In the genomic region with DNA sequence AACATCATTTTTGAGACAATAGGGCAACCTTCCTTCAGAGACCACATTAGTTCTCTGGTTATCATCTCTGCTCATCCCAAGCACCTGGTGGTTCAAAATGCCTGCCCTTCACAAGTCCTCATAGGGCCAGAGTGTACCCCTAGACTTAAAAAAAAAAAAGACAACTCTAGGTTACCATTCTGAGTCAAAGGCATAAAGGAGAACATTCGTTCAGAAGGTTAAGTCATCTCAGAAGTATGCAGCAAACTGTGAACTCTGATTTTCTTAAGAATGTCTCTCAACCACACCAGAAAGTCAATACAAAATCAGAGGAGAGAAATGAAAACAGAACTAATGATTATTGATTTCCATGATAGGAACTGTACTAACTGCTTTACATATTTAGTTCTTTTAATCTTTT, we compare ENCODE assay signal across 36 cellular contexts. TPM values are rescaled to one million over a fixed set of nuclear protein-coding genes. Genes with fewer than 3 reads are reported as not detected.
DNase-seq lines count a peak whose midpoint lies in the region; ATAC-seq and TF ChIP-seq lines count a peak whose summit lies in the region.
"Had no signal": no experiment of that assay in that cellular context is flagged by ENCODE, and none has a peak within 500 bp of the region (broad histone marks: within the 10 kb centered on the region; RNA-seq: fewer than 3 reads in every experiment).

No MANE protein-coding gene starts in this region.

- peak; percentile 29 for ATAC-seq in activated CD8-positive, alpha-beta T cell treated with anti-CD3 and anti-CD28 coated beads for 36 hours
- no peak for ATAC-seq in activated CD8-positive, alpha-beta T cell treated with anti-CD3 and anti-CD28 coated beads, Interleukin-2, amount 10 ng/mL, durations not matched to agents 7 days and 5 days
- ATAC-seq in HG02678 (IDR thresholded peaks at IDR 0.05; ENCODE audit: unreplicated experiment) (peak; percentile 35), HG03469 (IDR thresholded peaks at IDR 0.05; ENCODE audit: unreplicated experiment) (peak; percentile 40)
- ATAC-seq: left cardiac atrium; naive thymus-derived CD8-positive, alpha-beta T cell; psoas muscle; Right ventricle myocardium inferior had no signal

- TF ChIP-seq CTCF in activated CD8-positive, alpha-beta T cell treated with anti-CD3 and anti-CD28 coated beads for 36 hours (IDR thresholded peaks at IDR 0.05) = no peak
- TF ChIP-seq CTCF in spleen (IDR thresholded peaks at IDR 0.05 in 8 of 11, conservative IDR thresholded peaks at IDR 0.05 in 3 of 11) (no peak), ovary (IDR thresholded peaks at IDR 0.05) (no peak)

- peaks cover 17% of the 10 kb centered on the region for H3K4me1 Mint-ChIP-seq in activated CD8-positive, alpha-beta T cell treated with anti-CD3 and anti-CD28 coated beads for 36 hours (ENCODE audit: low read depth)
- peaks cover 5% of the 10 kb centered on the region for H3K4me1 Mint-ChIP-seq in activated CD8-positive, alpha-beta T cell treated with anti-CD3 and anti-CD28 coated beads, Interleukin-2, amount 10 ng/mL, durations not matched to agents 7 days and 5 days (ENCODE audit: low read depth)
- peaks cover 46% of the 10 kb centered on the region for H3K4me1 Mint-ChIP-seq in stimulated activated naive CD8-positive, alpha-beta T cell treated with anti-CD3 and anti-CD28 coated beads, Interleukin-15, Interleukin-2, amounts not matched to agents 100 ng/mL and 50 ng/mL, for 24 hours (ENCODE audit: low read depth)
- H3K4me1 Mint-ChIP-seq: immature natural killer cell had no signal

- H3K27ac Mint-ChIP-seq in activated CD8-positive, alpha-beta T cell treated with anti-CD3 and anti-CD28 coated beads for 36 hours = no peak overlapping the region
- no peak overlapping the region for H3K27ac Mint-ChIP-seq in activated CD8-positive, alpha-beta T cell treated with anti-CD3 and anti-CD28 coated beads, Interleukin-2, amount 10 ng/mL, durations not matched to agents 7 days and 5 days
- peak overlapping the region; percentile 81 for H3K27ac Mint-ChIP-seq in stimulated activated naive CD8-positive, alpha-beta T cell treated with anti-CD3 and anti-CD28 coated beads, Interleukin-15, Interleukin-2, amounts not matched to agents 100 ng/mL and 50 ng/mL, for 24 hours
- H3K27ac Mint-ChIP-seq: activated CD4-positive, alpha-beta memory T cell treated with anti-CD3 and anti-CD28 coated beads for 36 hours; immature natural killer cell; naive thymus-derived CD8-positive, alpha-beta T cell; T-helper 1 cell treated with Interleukin-12 subunit alpha and Interleukin-12 subunit beta and Interleukin-4 antibody, amounts not matched to agents 30 μg/mL and 1 μg/mL, for 36 hours had no signal

- TF ChIP-seq EP300 in ovary (IDR thresholded peaks at IDR 0.05) = no peak

- H3K4me1 ChIP-seq in spleen (peaks cover 0 to 17% (median 12%) of the 10 kb centered on the region in 6 donors), ovary (ENCODE audit: insufficient read depth) (no peaks in the 10 kb centered on the region)
- H3K4me1 ChIP-seq: Caco-2, psoas muscle, suprapubic skin, upper lobe of left lung had no signal

- no peak overlapping the region for H3K4me3 Mint-ChIP-seq in activated CD8-positive, alpha-beta T cell treated with anti-CD3 and anti-CD28 coated beads for 36 hours
- H3K4me3 Mint-ChIP-seq in activated CD8-positive, alpha-beta T cell treated with anti-CD3 and anti-CD28 coated beads, Interleukin-2, amount 10 ng/mL, durations not matched to agents 7 days and 5 days = no peak overlapping the region
- no peak overlapping the region for H3K4me3 Mint-ChIP-seq in stimulated activated naive CD8-positive, alpha-beta T cell treated with anti-CD3 and anti-CD28 coated beads, Interleukin-15, Interleukin-2, amounts not matched to agents 100 ng/mL and 50 ng/mL, for 24 hours
- H3K4me3 Mint-ChIP-seq: activated CD4-positive, alpha-beta memory T cell treated with anti-CD3 and anti-CD28 coated beads for 36 hours; immature natural killer cell; naive thymus-derived CD8-positive, alpha-beta T cell; T-helper 1 cell treated with Interleukin-12 subunit alpha and Interleukin-12 subunit beta and Interleukin-4 antibody, amounts not matched to agents 30 μg/mL and 1 μg/mL, for 36 hours had no signal

- H3K27me3 Mint-ChIP-seq in activated CD8-positive, alpha-beta T cell treated with anti-CD3 and anti-CD28 coated beads for 36 hours = peaks cover 3% of the 10 kb centered on the region
- no peaks in the 10 kb centered on the region for H3K27me3 Mint-ChIP-seq in activated CD8-positive, alpha-beta T cell treated with anti-CD3 and anti-CD28 coated beads, Interleukin-2, amount 10 ng/mL, durations not matched to agents 7 days and 5 days (ENCODE audit: low read depth)
- peaks cover 4% of the 10 kb centered on the region for H3K27me3 Mint-ChIP-seq in stimulated activated naive CD8-positive, alpha-beta T cell treated with anti-CD3 and anti-CD28 coated beads, Interleukin-15, Interleukin-2, amounts not matched to agents 100 ng/mL and 50 ng/mL, for 24 hours
- H3K27me3 Mint-ChIP-seq: activated CD4-positive, alpha-beta memory T cell treated with anti-CD3 and anti-CD28 coated beads for 36 hours had no signal

- H3K9me3 ChIP-seq in spleen (no peaks in the 10 kb centered on the region), ovary (no peaks in the 10 kb centered on the region)
- H3K9me3 ChIP-seq: Caco-2, MG63, psoas muscle, sigmoid colon, SK-N-SH, suprapubic skin, upper lobe of left lung had no signal

- H3K36me3 Mint-ChIP-seq in activated CD8-positive, alpha-beta T cell treated with anti-CD3 and anti-CD28 coated beads for 36 hours (ENCODE audit: low read depth) = no peaks in the 10 kb centered on the region
- no peaks in the 10 kb centered on the region for H3K36me3 Mint-ChIP-seq in activated CD8-positive, alpha-beta T cell treated with anti-CD3 and anti-CD28 coated beads, Interleukin-2, amount 10 ng/mL, durations not matched to agents 7 days and 5 days (ENCODE audit: low read depth)
- no peaks in the 10 kb centered on the region for H3K36me3 Mint-ChIP-seq in stimulated activated naive CD8-positive, alpha-beta T cell treated with anti-CD3 and anti-CD28 coated beads, Interleukin-15, Interleukin-2, amounts not matched to agents 100 ng/mL and 50 ng/mL, for 24 hours (ENCODE audit: low read depth)
- H3K36me3 Mint-ChIP-seq: activated CD4-positive, alpha-beta memory T cell treated with anti-CD3 and anti-CD28 coated beads for 36 hours; immature natural killer cell; naive thymus-derived CD8-positive, alpha-beta T cell had no signal

- POLR2A ChIA-PET in activated CD8-positive, alpha-beta T cell treated with anti-CD3 and anti-CD28 coated beads for 36 hours (lab: Charles Lee) = no interaction called here
- POLR2A ChIA-PET in activated CD8-positive, alpha-beta T cell treated with anti-CD3 and anti-CD28 coated beads, Interleukin-2, amount 10 ng/mL, durations not matched to agents 7 days and 5 days (lab: Charles Lee) = no interaction called here

- WGBS in spleen, 5 donors = 70 to 86% (median 75%) methylated on average over 1 of the region's 1 CpG
- 78 to 81% (median 78%) methylated on average over 1 of the region's 1 CpG for WGBS in ovary, 3 donors

- CTCF ChIA-PET in activated CD8-positive, alpha-beta T cell treated with anti-CD3 and anti-CD28 coated beads for 36 hours (lab: Charles Lee) = no interaction called here
- CTCF ChIA-PET in activated CD8-positive, alpha-beta T cell treated with anti-CD3 and anti-CD28 coated beads, Interleukin-2, amount 10 ng/mL, durations not matched to agents 7 days and 5 days (lab: Charles Lee) = no interaction called here

- no peak overlapping the region for H3K4me3 ChIP-seq in spleen
- no peak overlapping the region for H3K4me3 ChIP-seq in ovary
- H3K4me3 ChIP-seq: MG63, PC-9, psoas muscle, sigmoid colon, suprapubic skin, upper lobe of left lung had no signal

- no peaks in the 10 kb centered on the region for H3K36me3 ChIP-seq in spleen
- H3K36me3 ChIP-seq in ovary = no peaks in the 10 kb centered on the region
- H3K36me3 ChIP-seq: MG63, sigmoid colon, suprapubic skin, upper lobe of left lung had no signal

- DNase-seq in activated CD8-positive, alpha-beta T cell treated with anti-CD3 and anti-CD28 coated beads for 36 hours = no peak
- no peak for DNase-seq in activated CD8-positive, alpha-beta T cell treated with anti-CD3 and anti-CD28 coated beads, Interleukin-2, amount 10 ng/mL, durations not matched to agents 7 days and 5 days
- DNase-seq in spleen = no peak
- no peak for DNase-seq in EL
- no peak for DNase-seq in ovary
- DNase-seq: activated CD4-positive, alpha-beta memory T cell treated with anti-CD3 and anti-CD28 coated beads for 36 hours; activated CD4-positive, CD25-positive, alpha-beta regulatory T cell; activated CD8-positive, alpha-beta memory T cell treated with anti-CD3 and anti-CD28 coated beads, Interleukin-2, amount 50 U/mL, for 48 hours; activated gamma-delta T cell treated with Interleukin-2 at 50 U/mL for 16 hours; Caco-2; central memory CD4-positive, alpha-beta T cell; cortex of kidney; erythroblast; GDM1; immature natural killer cell; left cardiac atrium; MG63; naive thymus-derived CD8-positive, alpha-beta T cell; NCI-H1105 treated with DMSO at 0.1 percent for 48 hours; NCI-H345; NCI-H69; PC-9; psoas muscle; sigmoid colon; SK-N-SH; stimulated activated CD4-positive, alpha-beta T cell treated with anti-CD3 and anti-CD28 coated beads, Interleukin-4, amount 100 ng/mL, for 24 hours; upper lobe of left lung had no signal

- H3K9me3 Mint-ChIP-seq in activated CD8-positive, alpha-beta T cell treated with anti-CD3 and anti-CD28 coated beads for 36 hours = no peaks in the 10 kb centered on the region
- no peaks in the 10 kb centered on the region for H3K9me3 Mint-ChIP-seq in activated CD8-positive, alpha-beta T cell treated with anti-CD3 and anti-CD28 coated beads, Interleukin-2, amount 10 ng/mL, durations not matched to agents 7 days and 5 days (ENCODE audit: insufficient read depth)
- no peaks in the 10 kb centered on the region for H3K9me3 Mint-ChIP-seq in stimulated activated naive CD8-positive, alpha-beta T cell treated with anti-CD3 and anti-CD28 coated beads, Interleukin-15, Interleukin-2, amounts not matched to agents 100 ng/mL and 50 ng/mL, for 24 hours
- H3K9me3 Mint-ChIP-seq: activated CD4-positive, alpha-beta memory T cell treated with anti-CD3 and anti-CD28 coated beads for 36 hours; immature natural killer cell; naive thymus-derived CD8-positive, alpha-beta T cell; T-helper 1 cell treated with Interleukin-12 subunit alpha and Interleukin-12 subunit beta and Interleukin-4 antibody, amounts not matched to agents 30 μg/mL and 1 μg/mL, for 36 hours had no signal

- intact Hi-C loops in activated CD8-positive, alpha-beta T cell treated with anti-CD3 and anti-CD28 coated beads for 36 hours (cut with micrococcal nuclease) = no loop called here
- intact Hi-C loops in spleen (cut with DNase I; ENCODE audit: low total_unique reads) = no loop called here
- intact Hi-C loops in ovary (cut with DNase I) = no loop called here

- H3K27me3 ChIP-seq in spleen (replicated peaks in 1 of 7) (no peaks in the 10 kb centered on the region), ovary (no peaks in the 10 kb centered on the region)
- H3K27me3 ChIP-seq: MG63, sigmoid colon, suprapubic skin, upper lobe of left lung had no signal

- H3K27ac ChIP-seq in spleen = no peak overlapping the region
- H3K27ac ChIP-seq in ovary = no peak overlapping the region
- H3K27ac ChIP-seq: C4-2B, KMS-11, PC-9, psoas muscle, sigmoid colon, suprapubic skin, upper lobe of left lung had no signal

- TF ChIP-seq POLR2A in spleen (IDR thresholded peaks at IDR 0.05) (no peak), ovary (IDR thresholded peaks at IDR 0.05) (no peak)

RNA-seq across cellular contexts. Expression of gene BEND5, which starts 9.2 kb away (rescaled TPM):
- total RNA-seq in activated CD8-positive, alpha-beta T cell treated with anti-CD3 and anti-CD28 coated beads for 36 hours = 10 to 100 TPM; 62.6 to 73.6 TPM
- 1 to 10 TPM; 6.3 to 6.7 TPM for total RNA-seq in activated CD8-positive, alpha-beta T cell treated with anti-CD3 and anti-CD28 coated beads, Interleukin-2, amount 10 ng/mL, durations not matched to agents 7 days and 5 days
- total RNA-seq in spleen = 10 to 100 TPM in 6 of 7 donors, 1 to 10 TPM in 1; 7.5 to 17.8 (median 13.9) TPM
- polyA plus RNA-seq in spleen = 10 to 100 TPM; 24.6 to 39.2 (median 37.9) TPM
- 10 to 100 TPM in 6 of 7 donors, 1 to 10 TPM in 1; 8.2 to 21.0 (median 12.3) TPM for total RNA-seq in ovary
- polyA plus RNA-seq in ovary = 10 to 100 TPM; 21.9 to 28.5 TPM
- total RNA-seq: A172, PC-9 had no signal
